In genomic region chr18:63994783-63995399, GRCh38 we compare ENCODE assay signal across 9 cellular contexts. TPM values are rescaled to one million over a fixed set of nuclear protein-coding genes. Genes with fewer than 3 reads are reported as not detected.
DNase-seq lines count a peak whose midpoint lies in the region; ATAC-seq, FAIRE-seq and TF ChIP-seq lines count a peak whose summit lies in the region.
"Had no signal": no experiment of that assay in that cellular context is flagged by ENCODE, and none has a peak within 500 bp of the region (broad histone marks: within the 10 kb centered on the region; RNA-seq: fewer than 3 reads in every experiment).

No MANE protein-coding gene starts in this region.

- H3K27ac Mint-ChIP-seq in activated T-helper 1 cell treated with anti-CD3 and anti-CD28 coated beads, Interleukin-12 subunit alpha, Interleukin-12 subunit beta, Interleukin-2, Interleukin-4 antibody, amounts not matched to agents 30 ng/mL and 10 ng/mL and 1 ng/mL, durations not matched to agents 14 hours and 24 hours and 36 hours: no peak overlapping the region

- no peaks in the 10 kb centered on the region for H3K9me2 ChIP-seq in GM23248 (ENCODE audit: insufficient read depth)

- in situ Hi-C loops in GM23248 (cut with MboI): no loop called here

- no peak overlapping the region for H3K9ac ChIP-seq in GM23248

- H3K27me3 ChIP-seq in GM23248 (replicated peaks; ENCODE audit: insufficient read depth): no peaks in the 10 kb centered on the region
- H3K27me3 ChIP-seq in gastroesophageal sphincter: peaks cover 4% of the 10 kb centered on the region
- no peaks in the 10 kb centered on the region for H3K27me3 ChIP-seq in pancreas

- H3K4me1 ChIP-seq in GM23248 (ENCODE audit: insufficient read depth): peaks cover 14% of the 10 kb centered on the region
- H3K4me1 ChIP-seq in gastroesophageal sphincter: peaks cover 0 to 4% (median 0%) of the 10 kb centered on the region in 3 donors
- H3K4me1 ChIP-seq in pancreas: peaks cover 0 to 6% (median 0%) of the 10 kb centered on the region in 3 donors

- ATAC-seq in gastroesophageal sphincter (peak; percentile 32), pancreas (peak; percentile 48 to 83 (median 82)), HG02970 (IDR thresholded peaks at IDR 0.05; ENCODE audit: low FRiP score, unreplicated experiment) (no peak)

- no peak for TF ChIP-seq POLR2A in gastroesophageal sphincter (IDR thresholded peaks at IDR 0.05)

- no peak for TF ChIP-seq EP300 in gastroesophageal sphincter (IDR thresholded peaks at IDR 0.05)

- H4K20me1 ChIP-seq in GM23248 (ENCODE audit: insufficient read depth): no peaks in the 10 kb centered on the region

- peaks cover 5% of the 10 kb centered on the region for H3K9me3 Mint-ChIP-seq in activated T-helper 1 cell treated with anti-CD3 and anti-CD28 coated beads, Interleukin-12 subunit alpha, Interleukin-12 subunit beta, Interleukin-2, Interleukin-4 antibody, amounts not matched to agents 30 ng/mL and 10 ng/mL and 1 ng/mL, durations not matched to agents 14 hours and 24 hours and 36 hours

- 17 to 18% methylated on average over 6 of the region's 6 CpGs for WGBS in GM23248 (ENCODE audit: low coverage in 1 of 2, low lambda C conversion rate in 2 of 2, missing lambda C conversion rate in 2 of 2), 2 experiments
- WGBS in gastroesophageal sphincter (ENCODE audit: low coverage in 1 of 2), 2 donors: 0 to 3% methylated on average over 2 to 5 of the region's 6 CpGs
- 17 to 20% methylated on average over 6 of the region's 6 CpGs for WGBS in pancreas, 2 donors

- no peak overlapping the region for H3K4me2 ChIP-seq in GM23248 (ENCODE audit: unreplicated experiment)

- H2AFZ ChIP-seq in GM23248: no peak overlapping the region

- peaks cover 4% of the 10 kb centered on the region for H3K36me3 Mint-ChIP-seq in activated T-helper 1 cell treated with anti-CD3 and anti-CD28 coated beads, Interleukin-12 subunit alpha, Interleukin-12 subunit beta, Interleukin-2, Interleukin-4 antibody, amounts not matched to agents 30 ng/mL and 10 ng/mL and 1 ng/mL, durations not matched to agents 14 hours and 24 hours and 36 hours (ENCODE audit: low read depth)

- TF ChIP-seq CTCF in gastroesophageal sphincter (IDR thresholded peaks at IDR 0.05) (peak; percentile 70 to 91 (median 84)), pancreas (IDR thresholded peaks at IDR 0.05) (peak; percentile 78 to 85 (median 84))

- H3F3A ChIP-seq in GM23248 (ENCODE audit: insufficient read depth): peaks cover 11% of the 10 kb centered on the region; the same call in 1 of the 2 replicates

- no peak overlapping the region for H3K4me3 Mint-ChIP-seq in activated T-helper 1 cell treated with anti-CD3 and anti-CD28 coated beads, Interleukin-12 subunit alpha, Interleukin-12 subunit beta, Interleukin-2, Interleukin-4 antibody, amounts not matched to agents 30 ng/mL and 10 ng/mL and 1 ng/mL, durations not matched to agents 14 hours and 24 hours and 36 hours

- DNase-seq in DMS53 (lab: John Stamatoyannopoulos, UW) (peak; percentile 76), GM23248 (peak; percentile 78), NCI-H2196 treated with DMSO at 0.1 percent for 48 hours (lab: John Stamatoyannopoulos, UW; ENCODE audit: unreplicated experiment) (peak; percentile 23), pancreas (peak in 2 of 6 donors; percentile 34 to 49), middle frontal gyrus (ENCODE audit: extremely low spot score, low spot score) (no peak)
- peak; percentile 12 for DNase-seq in activated T-helper 1 cell treated with anti-CD3 and anti-CD28 coated beads, Interleukin-12 subunit alpha, Interleukin-12 subunit beta, Interleukin-2, Interleukin-4 antibody, amounts not matched to agents 30 ng/mL and 10 ng/mL and 1 ng/mL, durations not matched to agents 14 hours and 24 hours and 36 hours (ENCODE audit: low spot score)

- no peaks in the 10 kb centered on the region for H3K36me3 ChIP-seq in GM23248 (ENCODE audit: low read depth)
- H3K36me3 ChIP-seq in gastroesophageal sphincter: no peaks in the 10 kb centered on the region
- H3K36me3 ChIP-seq in pancreas: no peaks in the 10 kb centered on the region

- H3K9me3 ChIP-seq in GM23248 (ENCODE audit: low read depth) (no peaks in the 10 kb centered on the region), gastroesophageal sphincter (no peaks in the 10 kb centered on the region), pancreas (no peaks in the 10 kb centered on the region)

- H3K4me3 ChIP-seq in GM23248: no peak overlapping the region
- no peak overlapping the region for H3K4me3 ChIP-seq in gastroesophageal sphincter
- H3K4me3 ChIP-seq in pancreas: no peak overlapping the region

- H3K27me3 Mint-ChIP-seq in activated T-helper 1 cell treated with anti-CD3 and anti-CD28 coated beads, Interleukin-12 subunit alpha, Interleukin-12 subunit beta, Interleukin-2, Interleukin-4 antibody, amounts not matched to agents 30 ng/mL and 10 ng/mL and 1 ng/mL, durations not matched to agents 14 hours and 24 hours and 36 hours (ENCODE audit: insufficient read depth): no peaks in the 10 kb centered on the region

- no peaks in the 10 kb centered on the region for H3K79me2 ChIP-seq in GM23248 (ENCODE audit: insufficient read depth)

- no peaks in the 10 kb centered on the region for H3K4me1 Mint-ChIP-seq in activated T-helper 1 cell treated with anti-CD3 and anti-CD28 coated beads, Interleukin-12 subunit alpha, Interleukin-12 subunit beta, Interleukin-2, Interleukin-4 antibody, amounts not matched to agents 30 ng/mL and 10 ng/mL and 1 ng/mL, durations not matched to agents 14 hours and 24 hours and 36 hours (ENCODE audit: low read depth)

- intact Hi-C loops in activated T-helper 1 cell treated with anti-CD3 and anti-CD28 coated beads, Interleukin-12 subunit alpha, Interleukin-12 subunit beta, Interleukin-2, Interleukin-4 antibody, amounts not matched to agents 30 ng/mL and 10 ng/mL and 1 ng/mL, durations not matched to agents 14 hours and 24 hours and 36 hours (cut with micrococcal nuclease): loop anchor here (1.0 to 2.0 kb wide), 2 partner anchors 32 to 476 kb away; no protein-coding TSS in a partner anchor
- intact Hi-C loops in pancreas (cut with DNase I): no loop called here

- no peak overlapping the region for H3K27ac ChIP-seq in GM23248
- no peak overlapping the region for H3K27ac ChIP-seq in gastroesophageal sphincter
- H3K27ac ChIP-seq in pancreas: no peak overlapping the region

- FAIRE-seq in pancreas (lab: Jason Lieb, UNC): no peak
- FAIRE-seq: TTC549 had no signal

RNA-seq across cellular contexts. Expression of gene SERPINB8, which starts 25.0 kb away (rescaled TPM):
- total RNA-seq in GM23248 (2014; rRNA removed; shearing (Covaris generic)): 21.2 and 25.3 TPM in 2 replicates
- polyA plus RNA-seq in GM23248 (2016; fragmentation: Nextera tagmentation; extraction: Ambion mirVana) (57.3 and 61.7 TPM in 2 replicates), pancreas (1 to 10 TPM; 3.1 to 5.6 TPM)
- 22.8 and 25.7 TPM in 2 replicates for total RNA-seq in activated T-helper 1 cell treated with anti-CD3 and anti-CD28 coated beads, Interleukin-12 subunit alpha, Interleukin-12 subunit beta, Interleukin-2, Interleukin-4 antibody, amounts not matched to agents 30 ng/mL and 10 ng/mL and 1 ng/mL, durations not matched to agents 14 hours and 24 hours and 36 hours
- total RNA-seq in gastroesophageal sphincter (10 to 100 TPM in 3 of 4 donors, 1 to 10 TPM in 1; 6.4 to 16.6 (median 11.5) TPM), pancreas (10 to 100 TPM in 2 of 6 donors, 1 to 10 TPM in 4; 2.8 to 11.5 (median 4.0) TPM)

RNA-seq across cellular contexts. Expression of gene HMSD, which starts 45.8 kb away (rescaled TPM):
- not detected in 2 replicates for total RNA-seq in GM23248 (2014; rRNA removed; shearing (Covaris generic))
- polyA plus RNA-seq in GM23248 (2016; fragmentation: Nextera tagmentation; extraction: Ambion mirVana): 0.83 TPM in 1 of 2 replicates, not detected in the other
- total RNA-seq in activated T-helper 1 cell treated with anti-CD3 and anti-CD28 coated beads, Interleukin-12 subunit alpha, Interleukin-12 subunit beta, Interleukin-2, Interleukin-4 antibody, amounts not matched to agents 30 ng/mL and 10 ng/mL and 1 ng/mL, durations not matched to agents 14 hours and 24 hours and 36 hours: 19.7 and 27.8 TPM in 2 replicates
- total RNA-seq in gastroesophageal sphincter: not detected
- total RNA-seq in pancreas: 1 to 10 TPM in 1 of 6 donors, under 1 TPM in 1, not detected in 4; 0.24 to 3.2 TPM
- polyA plus RNA-seq in pancreas: under 1 TPM; 0.08 to 0.42 TPM
